ENCODE assay signal across 11 cellular contexts in genomic region chr12:123471374-123472068, GRCh38. TPM values are rescaled to one million over a fixed set of nuclear protein-coding genes. Genes with fewer than 3 reads are reported as not detected.
DNase-seq lines count a peak whose midpoint lies in the region; ATAC-seq and TF ChIP-seq lines count a peak whose summit lies in the region.
"Had no signal": no experiment of that assay in that cellular context is flagged by ENCODE, and none has a peak within 500 bp of the region (broad histone marks: within the 10 kb centered on the region; RNA-seq: fewer than 3 reads in every experiment).

No MANE protein-coding gene starts in this region.

- peaks cover 37% of the 10 kb centered on the region for H3K36me3 ChIP-seq in RWPE2 (ENCODE audit: low read depth)

- H3K4me1 ChIP-seq in RWPE2 (ENCODE audit: insufficient read depth, poor library complexity, severe bottlenecking) = no peaks in the 10 kb centered on the region

- ATAC-seq in RWPE2 (ENCODE audit: low read depth) (peak; percentile 46; the same call in 2 of the 3 replicates), Right ventricle myocardium superior (ENCODE audit: poor library complexity) (peak; percentile 81), HG03095 (IDR thresholded peaks at IDR 0.05; ENCODE audit: unreplicated experiment) (no peak)
- ATAC-seq: stimulated activated naive CD8-positive, alpha-beta T cell treated with anti-CD3 and anti-CD28 coated beads, Interleukin-15, Interleukin-2, amounts not matched to agents 100 U/mL and 50 U/mL, for 24 hours had no signal

- H3K4me3 ChIP-seq in RWPE2 (ENCODE audit: severe bottlenecking) = no peak overlapping the region
- H3K4me3 ChIP-seq: Peyer's patch had no signal

- intact Hi-C loops in Right ventricle myocardium superior (cut with DNase I) = no loop called here

- H3K9me3 ChIP-seq in RWPE2 (ENCODE audit: severe bottlenecking) = no peaks in the 10 kb centered on the region
- H3K9me3 ChIP-seq: Peyer's patch had no signal

- no peak for TF ChIP-seq CTCF in RWPE2 (IDR thresholded peaks at IDR 0.05; ENCODE audit: poor library complexity, severe bottlenecking)

- H3K27ac ChIP-seq in RWPE2 (ENCODE audit: poor library complexity, severe bottlenecking) = no peak overlapping the region
- H3K27ac ChIP-seq: Peyer's patch had no signal

- H3K27me3 ChIP-seq in RWPE2 (ENCODE audit: insufficient read depth, poor library complexity, severe bottlenecking) = no peaks in the 10 kb centered on the region
- H3K27me3 ChIP-seq: Peyer's patch had no signal

- DNase-seq in DMS 273 treated with DMSO at 0.1 percent for 48 hours (lab: John Stamatoyannopoulos, UW) (peak; percentile 59), RWPE2 (ENCODE audit: low spot score) (no peak), Right ventricle myocardium superior (peak; percentile 62), renal cortical epithelial cell (ENCODE audit: low read depth) (peak; percentile 77), cortex of kidney (lab: John Stamatoyannopoulos, UW) (no peak), RKO (ENCODE audit: low spot score) (no peak), COLO668 (lab: John Stamatoyannopoulos, UW; ENCODE audit: unreplicated experiment) (no peak)
- DNase-seq: Peyer's patch; stimulated activated CD4-positive, alpha-beta T cell treated with anti-CD3 and anti-CD28 coated beads, Interleukin-15, amount 100 ng/mL, for 24 hours; stimulated activated naive CD8-positive, alpha-beta T cell treated with anti-CD3 and anti-CD28 coated beads, Interleukin-15, Interleukin-2, amounts not matched to agents 100 U/mL and 50 U/mL, for 24 hours had no signal

RNA-seq across cellular contexts. Expression of gene SNRNP35, which starts 13.6 kb away (rescaled TPM):
- total RNA-seq in Right ventricle myocardium superior (23.4 TPM), renal cortical epithelial cell (8.0 and 15.4 TPM in 2 replicates)

RNA-seq across cellular contexts. Expression of gene RILPL2, which starts 35.0 kb away (rescaled TPM):
- total RNA-seq in Right ventricle myocardium superior = 1.9 TPM
- 1.9 and 4.4 TPM in 2 replicates for total RNA-seq in renal cortical epithelial cell

Comparison
In these comparisons a context has a peak if more than half of its experiments do, and no peak if none do; other contexts are left out.
1. DNase-seq: peak in DMS 273 treated with DMSO at 0.1 percent for 48 hours (single experiment), Right ventricle myocardium superior (single experiment) and renal cortical epithelial cell (single experiment); none in RWPE2 (single experiment), cortex of kidney (single experiment), RKO (single experiment) and COLO668 (single experiment).